Comparison of ENCODE assay signal across 17 cellular contexts in the genomic region with DNA sequence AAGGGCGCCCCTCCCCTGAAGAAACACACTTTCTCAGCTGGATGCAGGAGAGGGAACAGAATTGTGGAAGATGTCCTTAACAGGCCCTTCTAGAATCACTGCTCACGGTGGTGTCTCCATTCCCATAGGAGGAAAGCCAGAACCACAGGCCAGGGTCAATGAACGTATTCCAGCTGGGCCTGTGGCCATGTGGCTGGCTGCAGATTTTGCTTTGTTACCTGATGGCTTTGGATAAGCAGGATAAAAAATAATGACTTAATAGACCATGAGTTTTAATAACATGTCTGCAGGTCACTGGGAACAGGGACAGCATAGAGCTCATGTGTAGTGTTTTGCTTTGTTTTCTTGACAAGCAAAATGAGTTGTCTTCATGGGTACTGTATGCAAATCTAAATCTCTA.
"Had no signal": no experiment of that assay in that cellular context is flagged by ENCODE, and none has a peak within 500 bp of the region (broad histone marks: within the 10 kb centered on the region; RNA-seq: fewer than 3 reads in every experiment).

No MANE protein-coding gene starts in this region.

- H3K4me1 Mint-ChIP-seq: activated B cell treated with CpG ODN at 0.5 μM for 24 hours; activated T-helper 17 cell treated with anti-CD3 and anti-CD28 coated beads, Interleukin-2, amount 50 U/mL, for 72 hours; stimulated activated naive B cell treated with anti-CD40 and anti-IgM and Interleukin-4, amounts not matched to agents 10 μg/mL and 1 μg/mL and 100 μg/mL, for 72 hours had no signal

- H3K27me3 ChIP-seq: esophagus muscularis mucosa, sigmoid colon, tibial artery had no signal

- H3K27me3 Mint-ChIP-seq: activated B cell treated with CpG ODN at 0.5 μM for 24 hours; activated CD4-positive, alpha-beta memory T cell treated with anti-CD3 and anti-CD28 coated beads for 36 hours; activated naive CD8-positive, alpha-beta T cell treated with anti-CD3 and anti-CD28 coated beads for 36 hours; activated T-helper 17 cell treated with anti-CD3 and anti-CD28 coated beads, Interleukin-2, amount 50 U/mL, for 72 hours; naive thymus-derived CD8-positive, alpha-beta T cell; stimulated activated naive B cell treated with anti-CD40 and anti-IgM and Interleukin-4, amounts not matched to agents 10 μg/mL and 1 μg/mL and 100 μg/mL, for 72 hours had no signal

- H3K4me3 ChIP-seq: esophagus muscularis mucosa, sigmoid colon, tibial artery had no signal

- H3K36me3 ChIP-seq: esophagus muscularis mucosa, sigmoid colon, tibial artery had no signal

- H3K36me3 Mint-ChIP-seq: activated CD4-positive, alpha-beta memory T cell treated with anti-CD3 and anti-CD28 coated beads for 36 hours; activated naive CD8-positive, alpha-beta T cell treated with anti-CD3 and anti-CD28 coated beads for 36 hours; naive thymus-derived CD8-positive, alpha-beta T cell; stimulated activated naive B cell treated with anti-CD40 and anti-IgM and Interleukin-4, amounts not matched to agents 10 μg/mL and 1 μg/mL and 100 μg/mL, for 72 hours had no signal

- DNase-seq: activated B cell treated with CpG ODN at 0.5 μM for 24 hours; activated CD4-positive, alpha-beta memory T cell treated with anti-CD3 and anti-CD28 coated beads for 36 hours; activated CD4-positive, alpha-beta T cell treated with anti-CD3 and anti-CD28 coated beads for 4 hours; activated naive CD4-positive, alpha-beta T cell; activated naive CD8-positive, alpha-beta T cell treated with anti-CD3 and anti-CD28 coated beads for 36 hours; cortex of kidney; effector CD8-positive, alpha-beta T cell; left cardiac atrium; mesendoderm; naive thymus-derived CD8-positive, alpha-beta T cell; nucleus accumbens; sigmoid colon; stimulated activated naive B cell treated with anti-CD40 and anti-IgM and Interleukin-4, amounts not matched to agents 10 μg/mL and 1 μg/mL and 100 μg/mL, for 72 hours; tibial artery had no signal

- H3K27ac Mint-ChIP-seq: activated B cell treated with CpG ODN at 0.5 μM for 24 hours; activated CD4-positive, alpha-beta memory T cell treated with anti-CD3 and anti-CD28 coated beads for 36 hours; activated naive CD8-positive, alpha-beta T cell treated with anti-CD3 and anti-CD28 coated beads for 36 hours; activated T-helper 17 cell treated with anti-CD3 and anti-CD28 coated beads, Interleukin-2, amount 50 U/mL, for 72 hours; T-helper 2 cell treated with Interferon-gamma antibody and Interleukin-4, amounts not matched to agents 5 μg/mL and 100 μg/mL, for 36 hours had no signal

- ATAC-seq: activated T-helper 17 cell treated with anti-CD3 and anti-CD28 coated beads, Interleukin-2, amount 50 U/mL, for 72 hours; left cardiac atrium; naive thymus-derived CD8-positive, alpha-beta T cell; stimulated activated naive B cell treated with anti-CD40 and anti-IgM and Interleukin-4, amounts not matched to agents 10 μg/mL and 1 μg/mL and 100 μg/mL, for 72 hours had no signal

- H3K27ac ChIP-seq: tibial artery had no signal

- H3K9me3 ChIP-seq: esophagus muscularis mucosa, sigmoid colon, tibial artery had no signal

- H3K4me3 Mint-ChIP-seq: activated B cell treated with CpG ODN at 0.5 μM for 24 hours; activated CD4-positive, alpha-beta memory T cell treated with anti-CD3 and anti-CD28 coated beads for 36 hours; activated naive CD8-positive, alpha-beta T cell treated with anti-CD3 and anti-CD28 coated beads for 36 hours; activated T-helper 17 cell treated with anti-CD3 and anti-CD28 coated beads, Interleukin-2, amount 50 U/mL, for 72 hours; naive thymus-derived CD8-positive, alpha-beta T cell; stimulated activated naive B cell treated with anti-CD40 and anti-IgM and Interleukin-4, amounts not matched to agents 10 μg/mL and 1 μg/mL and 100 μg/mL, for 72 hours; T-helper 2 cell treated with Interferon-gamma antibody and Interleukin-4, amounts not matched to agents 5 μg/mL and 100 μg/mL, for 36 hours had no signal

- H3K9me3 Mint-ChIP-seq: activated B cell treated with CpG ODN at 0.5 μM for 24 hours; activated CD4-positive, alpha-beta memory T cell treated with anti-CD3 and anti-CD28 coated beads for 36 hours; activated naive CD8-positive, alpha-beta T cell treated with anti-CD3 and anti-CD28 coated beads for 36 hours; activated T-helper 17 cell treated with anti-CD3 and anti-CD28 coated beads, Interleukin-2, amount 50 U/mL, for 72 hours; naive thymus-derived CD8-positive, alpha-beta T cell; stimulated activated naive B cell treated with anti-CD40 and anti-IgM and Interleukin-4, amounts not matched to agents 10 μg/mL and 1 μg/mL and 100 μg/mL, for 72 hours; T-helper 2 cell treated with Interferon-gamma antibody and Interleukin-4, amounts not matched to agents 5 μg/mL and 100 μg/mL, for 36 hours had no signal
